Comparison of ENCODE assay signal across 8 cellular contexts in the genomic region with DNA sequence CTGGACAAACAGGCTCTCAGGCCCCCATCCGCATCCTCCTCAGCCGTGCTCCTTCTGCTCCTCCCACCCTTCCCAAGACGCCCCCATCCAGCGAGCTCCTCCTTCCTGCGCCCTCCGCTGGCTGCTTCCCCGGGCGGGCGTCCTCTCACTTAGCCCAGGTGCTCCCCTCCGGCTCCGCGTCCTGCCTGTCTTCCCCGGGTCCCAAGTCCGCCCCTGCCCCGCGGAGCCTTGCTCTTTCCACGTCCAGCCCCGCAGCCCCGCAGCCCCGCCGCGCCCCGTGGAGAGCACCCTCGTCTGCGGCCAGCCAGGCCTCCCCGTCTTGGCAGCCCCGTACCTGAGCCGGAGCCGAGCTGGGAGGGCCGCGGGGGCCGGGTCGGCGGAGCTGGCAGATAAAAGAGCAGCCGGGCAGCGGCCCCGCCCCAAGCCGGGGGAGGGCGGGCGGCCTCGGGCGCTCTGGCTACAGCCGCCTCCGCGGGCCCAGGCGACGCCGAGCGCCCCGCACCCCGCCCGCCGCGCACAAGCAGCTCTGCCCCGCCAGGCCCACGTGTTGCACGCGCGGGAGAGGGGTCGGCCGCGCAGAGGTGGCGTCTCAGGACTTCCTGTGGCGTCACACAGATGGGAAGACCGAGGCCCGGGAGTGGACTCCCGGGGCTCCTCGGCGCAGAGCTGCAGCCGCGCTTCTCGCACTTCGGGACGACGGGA. TPM values are rescaled to one million over a fixed set of nuclear protein-coding genes. Genes with fewer than 3 reads are reported as not detected.
DNase-seq lines count a peak whose midpoint lies in the region; ATAC-seq and TF ChIP-seq lines count a peak whose summit lies in the region.

A gene with protein sequence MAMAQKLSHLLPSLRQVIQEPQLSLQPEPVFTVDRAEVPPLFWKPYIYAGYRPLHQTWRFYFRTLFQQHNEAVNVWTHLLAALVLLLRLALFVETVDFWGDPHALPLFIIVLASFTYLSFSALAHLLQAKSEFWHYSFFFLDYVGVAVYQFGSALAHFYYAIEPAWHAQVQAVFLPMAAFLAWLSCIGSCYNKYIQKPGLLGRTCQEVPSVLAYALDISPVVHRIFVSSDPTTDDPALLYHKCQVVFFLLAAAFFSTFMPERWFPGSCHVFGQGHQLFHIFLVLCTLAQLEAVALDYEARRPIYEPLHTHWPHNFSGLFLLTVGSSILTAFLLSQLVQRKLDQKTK (minus strand): TSS at position 555 of the 702 bp plus-strand sequence. CDS start 11,869 bp downstream, outside the sequence.

- H3K27me3 Mint-ChIP-seq in endothelial cell (ENCODE audit: unreplicated experiment) (peaks cover 15% of the 10 kb centered on the region), mesothelial cell of epicardium (ENCODE audit: low read depth) (no peaks in the 10 kb centered on the region)

- TF ChIP-seq CTCF in endothelial cell (IDR thresholded peaks at IDR 0.05; ENCODE audit: unreplicated experiment) (no peak), mesothelial cell of epicardium (IDR thresholded peaks at IDR 0.05; ENCODE audit: unreplicated experiment) (no peak)

- H3K9me3 Mint-ChIP-seq in endothelial cell (ENCODE audit: unreplicated experiment) (no peaks in the 10 kb centered on the region), mesothelial cell of epicardium (no peaks in the 10 kb centered on the region)

- ATAC-seq in HG02678 (IDR thresholded peaks at IDR 0.05; ENCODE audit: unreplicated experiment) (peak; percentile 65), HG02973 (IDR thresholded peaks at IDR 0.05; ENCODE audit: unreplicated experiment) (no peak)

- H3K4me3 Mint-ChIP-seq in endothelial cell (ENCODE audit: unreplicated experiment) (peak within 1 kb of the TSS; percentile 90), mesothelial cell of epicardium (peak within 1 kb of the TSS; percentile 82)

- DNase-seq in ELR (ENCODE audit: low read depth) (peak; percentile 80), NCI-H748 treated with DMSO at 0.1 percent for 48 hours (lab: John Stamatoyannopoulos, UW) (peak; percentile 44), activated T-cell treated with anti-CD3 and anti-CD28 coated beads for 1 hour (ENCODE audit: low read depth) (peak; percentile 39), endothelial cell (ENCODE audit: low spot score) (peak; percentile 70), mesothelial cell of epicardium (ENCODE audit: low spot score in 2 of 2, unreplicated experiment in 2 of 2) (peak; percentile 65 to 79)
- peak; percentile 22 for DNase-seq in stimulated activated CD8-positive, alpha-beta memory T cell treated with anti-CD3 and anti-CD28 coated beads, Interleukin-15, amount 100 ng/mL, for 24 hours (ENCODE audit: low read depth)

- H3K27ac Mint-ChIP-seq in endothelial cell (ENCODE audit: unreplicated experiment) (peak within 1 kb of the TSS; percentile 85), mesothelial cell of epicardium (peak within 1 kb of the TSS; percentile 96)

- H3K36me3 Mint-ChIP-seq in endothelial cell (ENCODE audit: low read depth, unreplicated experiment) (peaks cover 5% of the 10 kb centered on the region), mesothelial cell of epicardium (peaks cover 2% of the 10 kb centered on the region)

- H3K4me1 Mint-ChIP-seq in endothelial cell (ENCODE audit: unreplicated experiment) (peaks cover 19% of the 10 kb centered on the region), mesothelial cell of epicardium (peaks cover 53% of the 10 kb centered on the region)

RNA-seq across cellular contexts. Expression of the gene that starts here (rescaled TPM):
- total RNA-seq in endothelial cell (ENCODE audit: unreplicated experiment): 18.7 TPM
- 24.0 to 26.8 TPM (median 24.0 TPM) in 3 replicates for total RNA-seq in mesothelial cell of epicardium

Comparison
In these comparisons a context has a peak if more than half of its experiments do, and no peak if none do; other contexts are left out.
1. DNase-seq: peak in every context shown above with its lines; median percentile 80 in ELR; 72 in mesothelial cell of epicardium; 70 in endothelial cell; 44 in NCI-H748 treated with DMSO at 0.1 percent for 48 hours; 39 in activated T-cell treated with anti-CD3 and anti-CD28 coated beads for 1 hour; 22 in stimulated activated CD8-positive, alpha-beta memory T cell treated with anti-CD3 and anti-CD28 coated beads, Interleukin-15, amount 100 ng/mL, for 24 hours.